In the genomic region with DNA sequence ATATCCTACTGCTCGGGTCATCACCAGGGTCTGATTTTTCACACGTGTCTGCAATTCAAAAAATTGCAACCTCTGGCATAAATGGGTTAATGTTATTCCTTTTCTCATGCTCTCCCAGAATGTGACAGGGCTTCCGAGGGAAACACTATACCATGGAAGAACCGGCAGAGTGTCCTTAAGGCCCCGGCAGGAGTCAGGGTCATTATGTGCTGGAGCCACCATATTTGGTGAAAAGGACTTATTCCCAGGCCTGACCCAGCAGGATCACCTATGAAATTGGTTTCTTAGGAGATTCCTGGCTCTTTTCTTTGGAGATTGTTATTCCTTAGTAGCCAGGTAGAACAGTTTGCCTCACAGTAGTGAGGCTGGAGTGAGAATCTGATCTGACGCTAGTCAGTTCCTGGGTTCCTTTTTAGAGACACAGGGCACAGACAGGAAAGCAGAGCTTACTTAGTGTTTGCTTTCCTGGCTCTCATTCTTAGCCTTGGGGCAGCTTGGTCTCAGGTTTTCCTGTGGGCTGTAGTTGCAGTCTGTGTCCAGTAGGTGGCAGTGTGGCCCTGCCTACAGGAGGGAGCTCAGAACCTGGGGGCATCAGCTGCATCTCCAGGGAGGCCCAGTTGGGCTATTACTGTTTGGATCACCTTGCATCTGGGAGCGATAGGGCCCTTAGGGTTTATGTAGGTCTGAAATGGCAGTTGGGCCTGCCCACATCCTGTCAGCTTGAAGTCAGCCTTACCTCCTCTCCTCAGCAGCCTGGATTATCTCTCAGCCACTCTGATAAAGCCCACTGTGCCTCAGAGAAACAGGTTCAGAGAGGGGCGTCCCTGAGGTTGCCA, we compare ENCODE assay signal across 8 cellular contexts.
DNase-seq lines count a peak whose midpoint lies in the region.

No MANE protein-coding gene starts in this region.

- DNase-seq in HAP-1 (ENCODE audit: low spot score in 2 of 2) (peak; percentile 52 to 83), NCI-H748 treated with DMSO at 0.1 percent for 48 hours (lab: John Stamatoyannopoulos, UW) (peak; percentile 81), ecto neural progenitor cell (ENCODE audit: low spot score) (peak; percentile 85), medulla oblongata (ENCODE audit: extremely low spot score) (peak; percentile 82), middle frontal gyrus (ENCODE audit: extremely low spot score, low spot score) (no peak)
- peak; percentile 70 for DNase-seq in activated CD4-positive, alpha-beta T cell treated with anti-CD3 and anti-CD28 coated beads, Interleukin-2, amount 50 U/mL, for 1 hour
- DNase-seq in stimulated activated CD8-positive, alpha-beta memory T cell treated with anti-CD3 and anti-CD28 coated beads, Interleukin-4, amount 100 ng/mL, for 1 hour (ENCODE audit: low read depth in 2 of 2, low spot score in 1 of 2) = peak; percentile 49 to 59

- H3K9ac ChIP-seq in BLaER1 = peak overlapping the region; percentile 52

- H3K36me3 ChIP-seq in BLaER1 (peaks cover 90% of the 10 kb centered on the region), HAP-1 (replicated peaks) (peaks cover 88% of the 10 kb centered on the region)

- peaks cover 80% of the 10 kb centered on the region for H4K20me1 ChIP-seq in BLaER1

- H3K9me3 ChIP-seq in BLaER1 = no peaks in the 10 kb centered on the region
- no peaks in the 10 kb centered on the region for H3K9me3 ChIP-seq in HAP-1

- H3K27me3 ChIP-seq in BLaER1 (no peaks in the 10 kb centered on the region), HAP-1 (ENCODE audit: low read depth) (no peaks in the 10 kb centered on the region)

- H3K4me1 ChIP-seq in BLaER1 (peaks cover 60% of the 10 kb centered on the region), HAP-1 (no peaks in the 10 kb centered on the region)

- in situ Hi-C loops in HAP-1 (cut with MboI; ENCODE audit: low sequenced_read_pairs) = loop anchor here (5.0 kb wide), 1 partner anchor 110 kb away; no protein-coding TSS in a partner anchor

- H3K4me3 ChIP-seq in BLaER1 (0 out of 2 replicates have a peak overlapping the region, but pooled peaks have one; percentile 2), HAP-1 (no peak overlapping the region)

- peak overlapping the region; percentile 68 for H3K4me2 ChIP-seq in BLaER1

- H3K27ac ChIP-seq in BLaER1 = peak overlapping the region; percentile 76
